In genomic region chr12:132459270-132459669, GRCh38 we compare ENCODE assay signal across 13 cellular contexts. TPM values are rescaled to one million over a fixed set of nuclear protein-coding genes. Genes with fewer than 3 reads are reported as not detected.
A peak's percentile ranks its signal among the peaks of the same experiment; 100 is the strongest.
DNase-seq lines count a peak whose midpoint lies in the region; ATAC-seq and TF ChIP-seq lines count a peak whose summit lies in the region.
"Had no signal": no experiment of that assay in that cellular context is flagged by ENCODE, and none has a peak within 500 bp of the region (broad histone marks: within the 10 kb centered on the region; RNA-seq: fewer than 3 reads in every experiment).

No MANE protein-coding gene starts in this region.

- peaks cover 1% of the 10 kb centered on the region for H3K36me3 Mint-ChIP-seq in chondrocyte (ENCODE audit: low read depth)
- peaks cover 3% of the 10 kb centered on the region for H3K36me3 Mint-ChIP-seq in nephron (ENCODE audit: low read depth)
- H3K36me3 Mint-ChIP-seq in progenitor cell of endocrine pancreas (ENCODE audit: insufficient read depth) = no peaks in the 10 kb centered on the region

- H3K27me3 ChIP-seq in WERI-Rb-1 (ENCODE audit: insufficient read depth, low read depth, severe bottlenecking) (no peaks in the 10 kb centered on the region), spleen (replicated peaks in 1 of 7) (peaks cover 0 to 28% (median 0%) of the 10 kb centered on the region in 7 donors), psoas muscle (ENCODE audit: insufficient read depth in 3 of 3, low read length in 2 of 3) (peaks cover 0 to 31% (median 0%) of the 10 kb centered on the region in 3 donors)

- no peak overlapping the region for H3K27ac Mint-ChIP-seq in chondrocyte (ENCODE audit: unreplicated experiment)
- H3K27ac Mint-ChIP-seq in nephron = peak overlapping the region in 2 of 3 experiments; percentile 57 to 64
- no peak overlapping the region for H3K27ac Mint-ChIP-seq in progenitor cell of endocrine pancreas
- H3K27ac Mint-ChIP-seq: CD4-positive, alpha-beta T cell had no signal

- TF ChIP-seq POLR2A in spleen (IDR thresholded peaks at IDR 0.05) = no peak

- intact Hi-C loops in spleen (cut with DNase I; ENCODE audit: low total_unique reads) (no loop called here), psoas muscle (cut with DNase I) (no loop called here)

- no peak overlapping the region for H3K4me3 Mint-ChIP-seq in chondrocyte (ENCODE audit: unreplicated experiment)
- peak overlapping the region in 1 of 3 experiments; percentile 50 for H3K4me3 Mint-ChIP-seq in nephron
- H3K4me3 Mint-ChIP-seq in progenitor cell of endocrine pancreas (ENCODE audit: low read depth) = no peak overlapping the region
- H3K4me3 Mint-ChIP-seq: B cell; CD4-positive, alpha-beta T cell had no signal

- H3K9me3 Mint-ChIP-seq in chondrocyte (ENCODE audit: low read depth) (peaks cover 2% of the 10 kb centered on the region), nephron (peaks cover 13% of the 10 kb centered on the region), progenitor cell of endocrine pancreas (ENCODE audit: low read depth) (no peaks in the 10 kb centered on the region)
- H3K9me3 Mint-ChIP-seq: CD4-positive, alpha-beta T cell had no signal

- H3K4me1 ChIP-seq in spleen (peaks cover 0 to 16% (median 3%) of the 10 kb centered on the region in 6 donors), psoas muscle (no peaks in the 10 kb centered on the region)
- H3K4me1 ChIP-seq: HAP-1 had no signal

- H3K27me3 Mint-ChIP-seq in chondrocyte (ENCODE audit: low read depth) (peaks cover 16% of the 10 kb centered on the region), nephron (ENCODE audit: low read depth) (peaks cover 34% of the 10 kb centered on the region), progenitor cell of endocrine pancreas (peaks cover 35% of the 10 kb centered on the region)
- H3K27me3 Mint-ChIP-seq: B cell; CD4-positive, alpha-beta T cell had no signal

- TF ChIP-seq CTCF in WERI-Rb-1 (IDR thresholded peaks at IDR 0.05; ENCODE audit: low read depth, low read length) = no peak
- TF ChIP-seq CTCF in chondrocyte (IDR thresholded peaks at IDR 0.05) = no peak
- no peak for TF ChIP-seq CTCF in nephron (IDR thresholded peaks at IDR 0.05; ENCODE audit: unreplicated experiment in 3 of 3)
- no peak for TF ChIP-seq CTCF in spleen (IDR thresholded peaks at IDR 0.05 in 8 of 11, conservative IDR thresholded peaks at IDR 0.05 in 3 of 11)
- TF ChIP-seq CTCF in psoas muscle (IDR thresholded peaks at IDR 0.05) = no peak
- no peak for TF ChIP-seq CTCF in progenitor cell of endocrine pancreas (IDR thresholded peaks at IDR 0.05; ENCODE audit: unreplicated experiment)

- no peak for ATAC-seq in psoas muscle

- WGBS in spleen, 5 donors = 80 to 87% (median 86%) methylated on average over 16 to 18 of the region's 18 CpGs
- WGBS in psoas muscle, 3 donors = 76 to 77% (median 77%) methylated on average over 18 of the region's 18 CpGs

- H3K9me3 ChIP-seq in WERI-Rb-1 (ENCODE audit: severe bottlenecking) (peaks cover 7% of the 10 kb centered on the region), spleen (peaks cover 0 to 6% (median 0%) of the 10 kb centered on the region in 8 donors), psoas muscle (no peaks in the 10 kb centered on the region)
- H3K9me3 ChIP-seq: HAP-1 had no signal

- H3K4me1 Mint-ChIP-seq in chondrocyte (ENCODE audit: low read depth) (no peaks in the 10 kb centered on the region), nephron (peaks cover 17% of the 10 kb centered on the region), progenitor cell of endocrine pancreas (ENCODE audit: low read depth) (peaks cover 2% of the 10 kb centered on the region)

- no peak for DNase-seq in WERI-Rb-1
- DNase-seq in chondrocyte (ENCODE audit: low spot score) = peak; percentile 80
- peak; percentile 64 for DNase-seq in spleen
- no peak for DNase-seq in medulla oblongata (ENCODE audit: extremely low spot score)
- no peak for DNase-seq in psoas muscle
- no peak for DNase-seq in progenitor cell of endocrine pancreas (ENCODE audit: low spot score, unreplicated experiment)
- DNase-seq: C1 segment of cervical spinal cord; Calu3; CD4-positive, alpha-beta T cell; DMS 273 treated with DMSO at 0.1 percent for 48 hours had no signal

- H3K27ac ChIP-seq in WERI-Rb-1 = peak overlapping the region; percentile 11; the same call in 1 of the 2 replicates
- no peak overlapping the region for H3K27ac ChIP-seq in spleen
- H3K27ac ChIP-seq in psoas muscle = no peak overlapping the region

- H3K4me3 ChIP-seq in WERI-Rb-1 (ENCODE audit: low read depth, low read length) = no peak overlapping the region
- no peak overlapping the region for H3K4me3 ChIP-seq in spleen
- no peak overlapping the region for H3K4me3 ChIP-seq in psoas muscle
- H3K4me3 ChIP-seq: HAP-1 had no signal

- H3K36me3 ChIP-seq in WERI-Rb-1 = peaks cover 44% of the 10 kb centered on the region
- no peaks in the 10 kb centered on the region for H3K36me3 ChIP-seq in spleen
- no peaks in the 10 kb centered on the region for H3K36me3 ChIP-seq in psoas muscle (ENCODE audit: insufficient read depth in 1 of 2, low read depth in 1 of 2)
- H3K36me3 ChIP-seq: HAP-1 had no signal

RNA-seq across cellular contexts. Expression of gene FBRSL1, which starts 30.7 kb away (rescaled TPM):
- total RNA-seq in chondrocyte = 35.3 to 41.6 TPM (median 41.1 TPM) in 3 replicates
- total RNA-seq in spleen = 100 to 1,000 TPM in 1 of 7 donors, 10 to 100 TPM in 6; 28.3 to 161 (median 60.4) TPM
- 10 to 100 TPM; 14.3 to 40.3 (median 22.3) TPM for polyA plus RNA-seq in spleen
- 10 to 100 TPM; 40.1 to 54.5 (median 43.0) TPM for total RNA-seq in psoas muscle
- polyA plus RNA-seq in psoas muscle = 10 to 100 TPM; 23.0 to 37.8 (median 32.8) TPM
- total RNA-seq in progenitor cell of endocrine pancreas = 195 and 199 TPM in 2 replicates

Comparison
In these comparisons a context has a peak if more than half of its experiments do, and no peak if none do; other contexts are left out.
1. DNase-seq: peak in chondrocyte (single experiment) and spleen (single experiment); none in WERI-Rb-1 (single experiment), medulla oblongata (single experiment), psoas muscle (0 of 2) and progenitor cell of endocrine pancreas (single experiment).
2. H3K27ac Mint-ChIP-seq: peak in nephron (2 of 3); none in chondrocyte (single experiment) and progenitor cell of endocrine pancreas (single experiment).